Comparison of ENCODE assay signal across 8 cellular contexts in genomic region chr5:178279723-178280438, GRCh38. TPM values are rescaled to one million over a fixed set of nuclear protein-coding genes. Genes with fewer than 3 reads are reported as not detected.
DNase-seq lines count a peak whose midpoint lies in the region; ATAC-seq, FAIRE-seq and TF ChIP-seq lines count a peak whose summit lies in the region.

No MANE protein-coding gene starts in this region.

- peaks cover 3 to 8% of the 10 kb centered on the region in 2 donors for H3K9me3 ChIP-seq in kidney (ENCODE audit: control insufficient read depth in 1 of 2, low read length in 2 of 2)

- H3K4me1 ChIP-seq in kidney (ENCODE audit: control insufficient read depth in 1 of 2, insufficient read depth in 1 of 2, low read depth in 1 of 2, low read length in 2 of 2): no peaks in the 10 kb centered on the region

- no peak overlapping the region for H3K27ac ChIP-seq in caudate nucleus (ENCODE audit: low read depth, low read length)
- H3K27ac ChIP-seq in kidney (ENCODE audit: low read depth in 2 of 2, low read length in 2 of 2): no peak overlapping the region

- peak; percentile 92 for TF ChIP-seq CTCF in AG10803 (conservative IDR thresholded peaks at IDR 0.05; ENCODE audit: low read length)
- TF ChIP-seq CTCF in WTC11 (IDR thresholded peaks at IDR 0.05): peak; percentile 74
- peak; percentile 91 for TF ChIP-seq CTCF in kidney (IDR thresholded peaks at IDR 0.05; ENCODE audit: borderline replicate concordance, extremely low read depth, insufficient read depth)

- POLR2A ChIA-PET in WTC11 (lab: Charles Lee): no interaction called here

- peak overlapping the region; percentile 41 for H3K4me3 Mint-ChIP-seq in WTC11

- H3K36me3 ChIP-seq in kidney (ENCODE audit: control insufficient read depth in 1 of 2, insufficient read depth in 2 of 2, low read length in 2 of 2): no peaks in the 10 kb centered on the region

- H3K4me3 ChIP-seq in AG10803 (ENCODE audit: low read length): no peak overlapping the region
- no peak overlapping the region for H3K4me3 ChIP-seq in kidney (ENCODE audit: low read length in 2 of 2)

- CTCF ChIA-PET in WTC11 (lab: Charles Lee): interaction anchor here (0.6 to 3.5 kb wide), 26 partner anchors 11 to 864 kb away, joined by 3 to 34 read pairs (median 4); partner anchors contain the start of gene COL23A1

- peaks cover 4% of the 10 kb centered on the region for H3K4me1 Mint-ChIP-seq in WTC11

- H3K9ac ChIP-seq in kidney (ENCODE audit: low read length in 2 of 2): no peak overlapping the region

- FAIRE-seq in kidney (lab: Jason Lieb, UNC): peak; percentile 73

- peaks cover 6% of the 10 kb centered on the region; the same call in 1 of the 2 replicates for H3K36me3 Mint-ChIP-seq in WTC11

- peak overlapping the region; percentile 63; the same call in 1 of the 2 replicates for H3K27ac Mint-ChIP-seq in WTC11

- peaks cover 16% of the 10 kb centered on the region for H3K9me3 Mint-ChIP-seq in WTC11

- peak; percentile 73 for DNase-seq in AG10803 (ENCODE audit: low read depth)
- DNase-seq in NCI-H1092 treated with DMSO at 0.1 percent for 48 hours (lab: John Stamatoyannopoulos, UW): peak; percentile 54
- peak; percentile 95 for DNase-seq in WTC11 (ENCODE audit: low spot score)
- DNase-seq in caudate nucleus (lab: John Stamatoyannopoulos, UW): peak; percentile 13 to 90 (median 79)
- DNase-seq in kidney: peak; percentile 96
- DNase-seq in stimulated activated CD4-positive, alpha-beta T cell treated with anti-CD3 and anti-CD28 coated beads, Interleukin-1b, Interleukin-23, amount 100 ng/mL, for 24 hours (ENCODE audit: low read depth in 4 of 4, low spot score in 1 of 4): peak; percentile 15 to 46 (median 32)

- intact Hi-C loops in kidney (cut with DNase I): loop anchor here (5.0 to 10.0 kb wide), 2 partner anchors 272 to 315 kb away; partner anchors contain the start of gene COL23A1

- ATAC-seq in GM19351 (IDR thresholded peaks at IDR 0.05; ENCODE audit: unreplicated experiment) (peak; percentile 84), WTC11 (peak; percentile 91), HG02642 (IDR thresholded peaks at IDR 0.05; ENCODE audit: poor library complexity, unreplicated experiment) (no peak)

- peaks cover 8% of the 10 kb centered on the region for H3K27me3 Mint-ChIP-seq in WTC11 (ENCODE audit: low read depth)

TF ChIP-seq in WTC11, 78 proteins besides CTCF, POLR2A, EP300 and RAD21:
- TF ChIP-seq E2F5 (CRISPR knock-in tag; IDR thresholded peaks at IDR 0.05): 0 out of 2 replicates have a peak, but pooled peaks have one; percentile 35
- TF ChIP-seq, protein P1, sequence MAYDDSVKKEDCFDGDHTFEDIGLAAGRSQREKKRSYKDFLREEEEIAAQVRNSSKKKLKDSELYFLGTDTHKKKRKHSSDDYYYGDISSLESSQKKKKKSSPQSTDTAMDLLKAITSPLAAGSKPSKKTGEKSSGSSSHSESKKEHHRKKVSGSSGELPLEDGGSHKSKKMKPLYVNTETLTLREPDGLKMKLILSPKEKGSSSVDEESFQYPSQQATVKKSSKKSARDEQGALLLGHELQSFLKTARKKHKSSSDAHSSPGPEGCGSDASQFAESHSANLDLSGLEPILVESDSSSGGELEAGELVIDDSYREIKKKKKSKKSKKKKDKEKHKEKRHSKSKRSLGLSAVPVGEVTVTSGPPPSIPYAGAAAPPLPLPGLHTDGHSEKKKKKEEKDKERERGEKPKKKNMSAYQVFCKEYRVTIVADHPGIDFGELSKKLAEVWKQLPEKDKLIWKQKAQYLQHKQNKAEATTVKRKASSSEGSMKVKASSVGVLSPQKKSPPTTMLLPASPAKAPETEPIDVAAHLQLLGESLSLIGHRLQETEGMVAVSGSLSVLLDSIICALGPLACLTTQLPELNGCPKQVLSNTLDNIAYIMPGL (CRISPR knock-in tag; IDR thresholded peaks at IDR 0.05): 0 out of 2 replicates have a peak, but pooled peaks have one; percentile 53
- no peak for TF ChIP-seq ZNF671 (CRISPR knock-in tag; IDR thresholded peaks at IDR 0.05)
- TF ChIP-seq MAX (CRISPR knock-in tag; IDR thresholded peaks at IDR 0.05): peak; percentile 75

RNA-seq across cellular contexts. Expression of gene PHYKPL, which starts 47.3 kb away (rescaled TPM):
- 30.9 to 41.7 TPM (median 31.7 TPM) in 3 replicates for total RNA-seq in WTC11 (2021)
- 116 TPM for total RNA-seq in kidney
- 35.3 TPM for polyA plus RNA-seq in kidney (ENCODE audit: insufficient read depth, low read depth, low replicate concordance)

Comparison
In these comparisons a context has a peak if more than half of its experiments do, and no peak if none do; other contexts are left out.
1. DNase-seq: peak in every context shown above with its lines; median percentile 96 in kidney; 95 in WTC11; 79 in caudate nucleus; 73 in AG10803; 54 in NCI-H1092 treated with DMSO at 0.1 percent for 48 hours; 32 in stimulated activated CD4-positive, alpha-beta T cell treated with anti-CD3 and anti-CD28 coated beads, Interleukin-1b, Interleukin-23, amount 100 ng/mL, for 24 hours.